ENCODE assay signal across 9 cellular contexts in the genomic region with DNA sequence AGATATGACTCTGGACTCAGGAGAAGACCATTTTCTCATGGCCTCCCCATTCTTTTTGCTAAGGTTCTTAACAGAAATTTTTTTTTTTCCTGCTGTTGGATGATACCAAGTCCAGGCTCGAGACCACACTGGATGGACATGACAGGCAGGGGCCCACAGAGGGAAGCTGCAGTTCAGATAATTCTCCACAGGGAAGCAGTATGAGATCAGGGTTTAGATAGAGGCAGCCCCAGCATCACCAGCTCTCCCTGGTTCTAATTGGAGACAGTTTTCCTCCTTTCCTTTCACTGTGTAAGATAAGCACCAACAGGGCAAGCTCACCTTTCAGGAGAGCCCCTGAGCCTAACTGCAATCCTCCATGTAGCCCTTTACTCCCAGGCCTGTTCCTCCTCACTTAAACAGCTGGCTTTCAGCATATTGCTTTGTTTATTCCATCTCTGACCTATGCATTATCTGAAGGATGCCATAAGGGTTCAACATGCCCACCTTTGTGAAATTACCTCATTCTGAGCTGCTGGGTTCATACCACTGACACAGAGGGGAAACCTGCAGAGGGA.
DNase-seq lines count a peak whose midpoint lies in the region; ATAC-seq and TF ChIP-seq lines count a peak whose summit lies in the region.
"Had no signal": no experiment of that assay in that cellular context is flagged by ENCODE, and none has a peak within 500 bp of the region (broad histone marks: within the 10 kb centered on the region; RNA-seq: fewer than 3 reads in every experiment).

No MANE protein-coding gene starts in this region.

- POLR2A ChIA-PET in T-cell (lab: Charles Lee) = no interaction called here

- ATAC-seq in T-cell (replicated peaks in 1 of 4) = no peak
- ATAC-seq in GM19351 (IDR thresholded peaks at IDR 0.05; ENCODE audit: unreplicated experiment) = no peak
- ATAC-seq in HG02642 (IDR thresholded peaks at IDR 0.05; ENCODE audit: poor library complexity, unreplicated experiment) = no peak

- H3K27ac Mint-ChIP-seq in T-cell = peak overlapping the region; percentile 39 to 55
- H3K27ac Mint-ChIP-seq: activated B cell treated with CpG ODN at 0.5 μM for 24 hours had no signal

- no peak for TF ChIP-seq POLR2A in ovary (IDR thresholded peaks at IDR 0.05)

- no peak for TF ChIP-seq CTCF in ovary (IDR thresholded peaks at IDR 0.05)

- no peak overlapping the region for H3K27ac ChIP-seq in ovary

- no peaks in the 10 kb centered on the region for H3K27me3 Mint-ChIP-seq in T-cell
- H3K27me3 Mint-ChIP-seq: activated B cell treated with CpG ODN at 0.5 μM for 24 hours had no signal

- 7 to 25% (median 10%) methylated on average over 1 of the region's 1 CpG for WGBS in ovary, 3 donors

- H3K4me1 ChIP-seq in ovary (ENCODE audit: insufficient read depth) = no peaks in the 10 kb centered on the region

- DNase-seq in GDM1 (lab: John Stamatoyannopoulos, UW) (peak; percentile 5), MV-4-11 (lab: John Stamatoyannopoulos, UW) (peak; percentile 8), T-cell (no peak), islet precursor cell (peak; percentile 88), ovary (no peak)
- no peak for DNase-seq in stimulated activated CD4-positive, alpha-beta T cell treated with anti-CD3 and anti-CD28 coated beads, Interleukin-12 subunit alpha, Interleukin-12 subunit beta, amount 100 ng/mL, for 4 hours
- DNase-seq: activated B cell treated with CpG ODN at 0.5 μM for 24 hours had no signal

- peaks cover 29% of the 10 kb centered on the region for H3K36me3 Mint-ChIP-seq in T-cell

- no peak overlapping the region for H3K4me3 Mint-ChIP-seq in T-cell
- H3K4me3 Mint-ChIP-seq: activated B cell treated with CpG ODN at 0.5 μM for 24 hours had no signal

- intact Hi-C loops in ovary (cut with DNase I) = no loop called here

- peaks cover 9 to 22% (median 17%) of the 10 kb centered on the region in 3 donors for H3K4me1 Mint-ChIP-seq in T-cell
- H3K4me1 Mint-ChIP-seq: activated B cell treated with CpG ODN at 0.5 μM for 24 hours had no signal

- H3K4me3 ChIP-seq in ovary = no peak overlapping the region

- no peaks in the 10 kb centered on the region for H3K9me3 Mint-ChIP-seq in T-cell
- H3K9me3 Mint-ChIP-seq: activated B cell treated with CpG ODN at 0.5 μM for 24 hours had no signal

- no peaks in the 10 kb centered on the region for H3K27me3 ChIP-seq in ovary

- no peaks in the 10 kb centered on the region for H3K9me3 ChIP-seq in ovary

- CTCF ChIA-PET in T-cell (lab: Charles Lee) = interaction anchor here in 1 of 2 donors (1.1 kb wide), 1 partner anchor 21 kb away, joined by 4 read pairs; no protein-coding TSS in a partner anchor

- TF ChIP-seq EP300 in ovary (IDR thresholded peaks at IDR 0.05) = no peak

- no peaks in the 10 kb centered on the region for H3K36me3 ChIP-seq in ovary

Comparison
In these comparisons a context has a peak if more than half of its experiments do, and no peak if none do; other contexts are left out.
1. DNase-seq: peak in GDM1 (single experiment), MV-4-11 (single experiment) and islet precursor cell (single experiment); none in T-cell (0 of 34), stimulated activated CD4-positive, alpha-beta T cell treated with anti-CD3 and anti-CD28 coated beads, Interleukin-12 subunit alpha, Interleukin-12 subunit beta, amount 100 ng/mL, for 4 hours (single experiment) and ovary (0 of 5).